Comparison of ENCODE assay signal across 1 cellular context in genomic region chr5:146205499-146206202, GRCh38.
TF ChIP-seq lines count a peak whose summit lies in the region.

No MANE protein-coding gene starts in this region.

TF ChIP-seq in SK-N-SH, 30 proteins besides CTCF, POLR2A, EP300 and RAD21 (continued from another document):
- no peak for TF ChIP-seq IRF3 (IDR thresholded peaks at IDR 0.05; ENCODE audit: low read depth, low read length)
- TF ChIP-seq USF2 (IDR thresholded peaks at IDR 0.05; ENCODE audit: borderline replicate concordance, low read depth, low read length), result no peak
- no peak for TF ChIP-seq RXRA (IDR thresholded peaks at IDR 0.05; ENCODE audit: borderline replicate concordance, low read depth)
